9 cellular contexts compared by ENCODE assay signal in genomic region chr2:84897773-84898172, GRCh38. TPM values are rescaled to one million over a fixed set of nuclear protein-coding genes. Genes with fewer than 3 reads are reported as not detected.
A peak's percentile ranks its signal among the peaks of the same experiment; 100 is the strongest.
DNase-seq lines count a peak whose midpoint lies in the region; ATAC-seq and TF ChIP-seq lines count a peak whose summit lies in the region.
"Had no signal": no experiment of that assay in that cellular context is flagged by ENCODE, and none has a peak within 500 bp of the region (broad histone marks: within the 10 kb centered on the region; RNA-seq: fewer than 3 reads in every experiment).

No MANE protein-coding gene starts in this region.

- H3K4me3 Mint-ChIP-seq in CD4-positive, alpha-beta T cell: peak overlapping the region; percentile 7
- peak overlapping the region in 1 of 4 donors; percentile 27 for H3K4me3 Mint-ChIP-seq in IgD-negative memory B cell
- peak overlapping the region; percentile 35 for H3K4me3 Mint-ChIP-seq in activated naive CD8-positive, alpha-beta T cell treated with anti-CD3 and anti-CD28 coated beads, Interleukin-2, amount 10 ng/mL, durations not matched to agents 7 days and 5 days
- peak overlapping the region in 2 of 10 donors; percentile 70 to 72 for H3K4me3 Mint-ChIP-seq in naive thymus-derived CD8-positive, alpha-beta T cell

- TF ChIP-seq CTCF in CD4-positive, alpha-beta T cell (IDR thresholded peaks at IDR 0.05): no peak

- no peaks in the 10 kb centered on the region for H3K9me3 ChIP-seq in CD4-positive, alpha-beta T cell (ENCODE audit: control insufficient read depth, low read length)

- ATAC-seq in CD4-positive, alpha-beta T cell (ENCODE audit: poor library complexity): no peak
- no peak for ATAC-seq in activated naive CD8-positive, alpha-beta T cell treated with anti-CD3 and anti-CD28 coated beads, Interleukin-2, amount 10 ng/mL, durations not matched to agents 7 days and 5 days (ENCODE audit: low read depth)
- ATAC-seq in naive thymus-derived CD8-positive, alpha-beta T cell: no peak
- ATAC-seq in GM18520 (IDR thresholded peaks at IDR 0.05; ENCODE audit: unreplicated experiment): no peak

- peak overlapping the region; percentile 94 for H3K27ac Mint-ChIP-seq in CD4-positive, alpha-beta T cell
- peak overlapping the region; percentile 25 to 84 (median 84) for H3K27ac Mint-ChIP-seq in IgD-negative memory B cell
- H3K27ac Mint-ChIP-seq in activated naive CD8-positive, alpha-beta T cell treated with anti-CD3 and anti-CD28 coated beads, Interleukin-2, amount 10 ng/mL, durations not matched to agents 7 days and 5 days: peak overlapping the region; percentile 96
- peak overlapping the region; percentile 32 to 98 (median 94) for H3K27ac Mint-ChIP-seq in naive thymus-derived CD8-positive, alpha-beta T cell

- peaks cover 82% of the 10 kb centered on the region for H3K4me1 Mint-ChIP-seq in CD4-positive, alpha-beta T cell (ENCODE audit: low read depth)
- peaks cover 36 to 41% (median 38%) of the 10 kb centered on the region in 3 donors for H3K4me1 Mint-ChIP-seq in IgD-negative memory B cell
- peaks cover 63% of the 10 kb centered on the region for H3K4me1 Mint-ChIP-seq in activated naive CD8-positive, alpha-beta T cell treated with anti-CD3 and anti-CD28 coated beads, Interleukin-2, amount 10 ng/mL, durations not matched to agents 7 days and 5 days
- H3K4me1 Mint-ChIP-seq in naive thymus-derived CD8-positive, alpha-beta T cell: peaks cover 32 to 83% (median 80%) of the 10 kb centered on the region in 4 donors

- H3K27ac ChIP-seq in CD4-positive, alpha-beta T cell (ENCODE audit: low read depth, low read length): peak overlapping the region; percentile 48

- H3K27me3 Mint-ChIP-seq in CD4-positive, alpha-beta T cell: no peaks in the 10 kb centered on the region
- no peaks in the 10 kb centered on the region for H3K27me3 Mint-ChIP-seq in IgD-negative memory B cell
- H3K27me3 Mint-ChIP-seq in activated naive CD8-positive, alpha-beta T cell treated with anti-CD3 and anti-CD28 coated beads, Interleukin-2, amount 10 ng/mL, durations not matched to agents 7 days and 5 days: no peaks in the 10 kb centered on the region
- H3K27me3 Mint-ChIP-seq in naive thymus-derived CD8-positive, alpha-beta T cell: no peaks in the 10 kb centered on the region

- CTCF ChIA-PET in CD4-positive, alpha-beta T cell (lab: Charles Lee): interaction anchor here (1.1 to 1.6 kb wide), 2 partner anchors 15 to 28 kb away, joined by 8 to 11 read pairs; no protein-coding TSS in a partner anchor

- POLR2A ChIA-PET in CD4-positive, alpha-beta T cell (lab: Charles Lee): interaction anchor here (1.0 to 2.3 kb wide), 8 partner anchors 9 to 52 kb away, joined by 3 to 44 read pairs (median 8); no protein-coding TSS in a partner anchor
- POLR2A ChIA-PET in activated naive CD8-positive, alpha-beta T cell treated with anti-CD3 and anti-CD28 coated beads, Interleukin-2, amount 10 ng/mL, durations not matched to agents 7 days and 5 days (lab: Charles Lee): interaction anchor here (1.0 to 12.3 kb wide), 12 partner anchors 9 to 1298 kb away, joined by 3 to 404 read pairs (median 5); partner anchors contain the start of genes IMMT, KCMF1, TGOLN2 and TRABD2A
- POLR2A ChIA-PET in naive thymus-derived CD8-positive, alpha-beta T cell (lab: Charles Lee): interaction anchor here (0.7 to 12.5 kb wide), 8 partner anchors 8 to 102 kb away, joined by 3 to 361 read pairs (median 65); partner anchors contain the start of genes TMSB10 and TRABD2A

- no peaks in the 10 kb centered on the region for H3K9me3 Mint-ChIP-seq in CD4-positive, alpha-beta T cell
- peaks cover 0 to 2% (median 0%) of the 10 kb centered on the region in 3 donors for H3K9me3 Mint-ChIP-seq in IgD-negative memory B cell
- no peaks in the 10 kb centered on the region for H3K9me3 Mint-ChIP-seq in activated naive CD8-positive, alpha-beta T cell treated with anti-CD3 and anti-CD28 coated beads, Interleukin-2, amount 10 ng/mL, durations not matched to agents 7 days and 5 days
- no peaks in the 10 kb centered on the region for H3K9me3 Mint-ChIP-seq in naive thymus-derived CD8-positive, alpha-beta T cell

- intact Hi-C loops in CD4-positive, alpha-beta T cell (cut with DNase I, micrococcal nuclease): no loop called here

- no peaks in the 10 kb centered on the region for H3K27me3 ChIP-seq in CD4-positive, alpha-beta T cell (ENCODE audit: control insufficient read depth, insufficient read depth, low read length)

- no peaks in the 10 kb centered on the region for H3K36me3 Mint-ChIP-seq in CD4-positive, alpha-beta T cell (ENCODE audit: low read depth)
- no peaks in the 10 kb centered on the region for H3K36me3 Mint-ChIP-seq in IgD-negative memory B cell
- peaks cover 11% of the 10 kb centered on the region for H3K36me3 Mint-ChIP-seq in activated naive CD8-positive, alpha-beta T cell treated with anti-CD3 and anti-CD28 coated beads, Interleukin-2, amount 10 ng/mL, durations not matched to agents 7 days and 5 days
- H3K36me3 Mint-ChIP-seq in naive thymus-derived CD8-positive, alpha-beta T cell: no peaks in the 10 kb centered on the region

- DNase-seq in CD4-positive, alpha-beta T cell: no peak
- DNase-seq in activated naive CD8-positive, alpha-beta T cell treated with anti-CD3 and anti-CD28 coated beads, Interleukin-2, amount 10 ng/mL, durations not matched to agents 7 days and 5 days: no peak
- DNase-seq in naive thymus-derived CD8-positive, alpha-beta T cell: no peak
- DNase-seq in GF-D8 (lab: John Stamatoyannopoulos, UW) (no peak), NCI-H2081 treated with DMSO at 0.1 percent for 48 hours (lab: John Stamatoyannopoulos, UW) (no peak), NCI-H2029 treated with DMSO at 0.1 percent for 48 hours (lab: John Stamatoyannopoulos, UW) (no peak)
- DNase-seq: NCI-H748 treated with DMSO at 0.1 percent for 48 hours had no signal

RNA-seq across cellular contexts. Expression of gene TMSB10, which starts 7.7 kb away (rescaled TPM):
- total RNA-seq in CD4-positive, alpha-beta T cell: 1,000 to 10,000 TPM; 1,969 to 2,001 TPM
- polyA plus RNA-seq in IgD-negative memory B cell: 6,394 TPM
- total RNA-seq in activated naive CD8-positive, alpha-beta T cell treated with anti-CD3 and anti-CD28 coated beads, Interleukin-2, amount 10 ng/mL, durations not matched to agents 7 days and 5 days: 1,000 to 10,000 TPM; 4,217 to 4,653 TPM
- total RNA-seq in naive thymus-derived CD8-positive, alpha-beta T cell: 1,000 to 10,000 TPM; 1,479 to 1,535 TPM
- polyA plus RNA-seq in naive thymus-derived CD8-positive, alpha-beta T cell: 1,000 to 10,000 TPM; 6,950 to 8,855 (median 7,882) TPM

RNA-seq across cellular contexts. Expression of gene TRABD2A, which starts 16.9 kb away (rescaled TPM):
- 100 to 1,000 TPM; 166 to 170 TPM for total RNA-seq in CD4-positive, alpha-beta T cell
- 5.7 TPM for polyA plus RNA-seq in IgD-negative memory B cell
- 10 to 100 TPM; 81.1 to 85.5 TPM for total RNA-seq in activated naive CD8-positive, alpha-beta T cell treated with anti-CD3 and anti-CD28 coated beads, Interleukin-2, amount 10 ng/mL, durations not matched to agents 7 days and 5 days
- 100 to 1,000 TPM; 165 to 168 TPM for total RNA-seq in naive thymus-derived CD8-positive, alpha-beta T cell
- 100 to 1,000 TPM in 2 of 3 donors, 10 to 100 TPM in 1; 70.1 to 173 (median 104) TPM for polyA plus RNA-seq in naive thymus-derived CD8-positive, alpha-beta T cell
